Comparison of ENCODE assay signal across 12 cellular contexts in genomic region chr4:186486172-186486571, GRCh38.
DNase-seq lines count a peak whose midpoint lies in the region; ATAC-seq, FAIRE-seq and TF ChIP-seq lines count a peak whose summit lies in the region.
"Had no signal": no experiment of that assay in that cellular context is flagged by ENCODE, and none has a peak within 500 bp of the region (broad histone marks: within the 10 kb centered on the region; RNA-seq: fewer than 3 reads in every experiment).

No MANE protein-coding gene starts in this region.

- no peaks in the 10 kb centered on the region for H4K20me1 ChIP-seq in GM23338 (replicated peaks; ENCODE audit: insufficient read depth)

- H3K4me1 Mint-ChIP-seq in GM23338: peaks cover 9% of the 10 kb centered on the region
- H3K4me1 Mint-ChIP-seq: central memory CD8-positive, alpha-beta T cell had no signal

- ATAC-seq in GM23338 (peak; percentile 44; the same call in 2 of the 3 replicates), sciatic nerve (peak; percentile 56), GM21423 (IDR thresholded peaks at IDR 0.05; ENCODE audit: unreplicated experiment) (no peak), GM18867 (IDR thresholded peaks at IDR 0.05; ENCODE audit: unreplicated experiment) (no peak)
- ATAC-seq: activated T-cell treated with anti-CD3 and anti-CD28 coated beads, Interleukin-2, amount 50 U/mL, for 4 hours; K562 had no signal

- H3K27ac ChIP-seq in GM23338 (ENCODE audit: low read depth): no peak overlapping the region

- no peaks in the 10 kb centered on the region for H3K27me3 ChIP-seq in GM23338 (ENCODE audit: insufficient read depth)

- H3F3A ChIP-seq in GM23338 (replicated peaks; ENCODE audit: low read depth): no peaks in the 10 kb centered on the region

- no peak overlapping the region for H3K4me3 Mint-ChIP-seq in GM23338
- H3K4me3 Mint-ChIP-seq: activated T-cell treated with anti-CD3 and anti-CD28 coated beads, Interleukin-2, amount 50 U/mL, for 4 hours; central memory CD8-positive, alpha-beta T cell; stimulated activated naive CD8-positive, alpha-beta T cell treated with anti-CD3 and anti-CD28 coated beads, Interleukin-15, Interleukin-2, amounts not matched to agents 100 ng/mL and 50 ng/mL, for 24 hours had no signal

- peak overlapping the region; percentile 52; the same call in 1 of the 2 replicates for H2AFZ ChIP-seq in GM23338

- no peak overlapping the region for H3K27ac Mint-ChIP-seq in GM23338
- H3K27ac Mint-ChIP-seq: stimulated activated naive CD8-positive, alpha-beta T cell treated with anti-CD3 and anti-CD28 coated beads, Interleukin-15, Interleukin-2, amounts not matched to agents 100 ng/mL and 50 ng/mL, for 24 hours had no signal

- H3K36me3 ChIP-seq in GM23338 (ENCODE audit: insufficient read depth): no peaks in the 10 kb centered on the region

- peaks cover 20% of the 10 kb centered on the region for H3K9me3 Mint-ChIP-seq in GM23338

- in situ Hi-C loops in astrocyte of the cerebellum (cut with HindIII; ENCODE audit: low sequenced_read_pairs): no loop called here

- peaks cover 8% of the 10 kb centered on the region for H3K9me3 ChIP-seq in iPS-18c (ENCODE audit: control insufficient read depth, insufficient read depth, low read length)

- H3K36me3 Mint-ChIP-seq in GM23338 (ENCODE audit: low read depth): peaks cover 15% of the 10 kb centered on the region

- no peaks in the 10 kb centered on the region; the same call in 1 of the 2 replicates for H3K4me1 ChIP-seq in GM23338 (ENCODE audit: insufficient read depth)

- no peaks in the 10 kb centered on the region for H3K79me2 ChIP-seq in GM23338 (replicated peaks; ENCODE audit: insufficient read depth)

- no peaks in the 10 kb centered on the region for H3K27me3 Mint-ChIP-seq in GM23338 (ENCODE audit: insufficient read depth, low read depth, poor library complexity)
- H3K27me3 Mint-ChIP-seq: central memory CD8-positive, alpha-beta T cell; stimulated activated naive CD8-positive, alpha-beta T cell treated with anti-CD3 and anti-CD28 coated beads, Interleukin-15, Interleukin-2, amounts not matched to agents 100 ng/mL and 50 ng/mL, for 24 hours had no signal

- TF ChIP-seq CTCF in GM23338 (conservative IDR thresholded peaks at IDR 0.05; ENCODE audit: low read depth in 2 of 2) (no peak), astrocyte of the cerebellum (IDR thresholded peaks at IDR 0.05; ENCODE audit: low read depth, low read length, missing control alignments) (no peak)

- intact Hi-C loops in sciatic nerve (cut with DNase I): no loop called here

- no peak for FAIRE-seq in frontal cortex (lab: Jason Lieb, UNC)
- FAIRE-seq: K562 had no signal

- H3K9me2 ChIP-seq in GM23338 (ENCODE audit: insufficient read depth): peaks cover under 1% of the 10 kb centered on the region; the same call in 1 of the 2 replicates

- H3K4me2 ChIP-seq in GM23338: no peak overlapping the region

- no peak for DNase-seq in GM23338 (ENCODE audit: low spot score)
- peak; percentile 26 for DNase-seq in astrocyte of the cerebellum (ENCODE audit: low read depth)
- no peak for DNase-seq in sciatic nerve (ENCODE audit: low spot score)
- DNase-seq in frontal cortex (ENCODE audit: low spot score in 2 of 2): no peak
- no peak for DNase-seq in NCI-H2081 treated with DMSO at 0.1 percent for 48 hours (lab: John Stamatoyannopoulos, UW)
- DNase-seq: activated T-cell treated with anti-CD3 and anti-CD28 coated beads, Interleukin-2, amount 50 U/mL, for 4 hours had no signal

- no peak overlapping the region for H3K4me3 ChIP-seq in GM23338
- H3K4me3 ChIP-seq in astrocyte of the cerebellum (ENCODE audit: low read depth, low read length): peak overlapping the region; percentile 46
- peak overlapping the region; percentile 34; the same call in 1 of the 2 replicates for H3K4me3 ChIP-seq in iPS-18c (ENCODE audit: insufficient read depth, low read depth, low read length)
- H3K4me3 ChIP-seq: K562 had no signal

TF ChIP-seq in GM23338, 12 proteins besides CTCF, POLR2A, EP300 and RAD21:
- no peak for TF ChIP-seq ZNF331 (CRISPR knock-in tag; IDR thresholded peaks at IDR 0.05; ENCODE audit: low read depth)
- TF ChIP-seq JUNB (IDR thresholded peaks at IDR 0.05; ENCODE audit: unreplicated experiment): no peak
- TF ChIP-seq POLR2AphosphoS5 (IDR thresholded peaks at IDR 0.05; ENCODE audit: low read depth): no peak
- no peak for TF ChIP-seq NANOG (IDR thresholded peaks at IDR 0.05; ENCODE audit: borderline replicate concordance)
- no peak for TF ChIP-seq REST (IDR thresholded peaks at IDR 0.05; ENCODE audit: unreplicated experiment)
- TF ChIP-seq ZNF114 (CRISPR knock-in tag; IDR thresholded peaks at IDR 0.05): no peak
- no peak for TF ChIP-seq EZH2 (IDR thresholded peaks at IDR 0.05; ENCODE audit: low read depth, unreplicated experiment)
- TF ChIP-seq CREB1 (CRISPR knock-in tag; IDR thresholded peaks at IDR 0.05; ENCODE audit: low read depth): no peak

Comparison
In these comparisons a context has a peak if more than half of its experiments do, and no peak if none do; other contexts are left out.
1. ATAC-seq: peak in GM23338 (single experiment) and sciatic nerve (single experiment); none in GM21423 (single experiment) and GM18867 (single experiment).